In genomic region chr3:189744235-189744634, GRCh38 we compare ENCODE assay signal across 30 cellular contexts.
DNase-seq lines count a peak whose midpoint lies in the region; ATAC-seq and TF ChIP-seq lines count a peak whose summit lies in the region.
"Had no signal": no experiment of that assay in that cellular context is flagged by ENCODE, and none has a peak within 500 bp of the region (broad histone marks: within the 10 kb centered on the region; RNA-seq: fewer than 3 reads in every experiment).

No MANE protein-coding gene starts in this region.

- peak; percentile 3 for DNase-seq in activated CD8-positive, alpha-beta T cell treated with anti-CD3 and anti-CD28 coated beads for 36 hours
- no peak for DNase-seq in activated CD8-positive, alpha-beta T cell treated with anti-CD3 and anti-CD28 coated beads, Interleukin-2, amount 10 ng/mL, durations not matched to agents 7 days and 5 days
- DNase-seq in LNCaP clone FGC (ENCODE audit: low read depth) (no peak), endodermal cell (peak; percentile 57), NCI-H1417 treated with DMSO at 0.1 percent for 48 hours (lab: John Stamatoyannopoulos, UW) (no peak), HCEC 1CT (no peak), RPMI8226 (no peak)
- no peak for DNase-seq in stimulated activated naive CD8-positive, alpha-beta T cell treated with anti-CD3 and anti-CD28 coated beads, Interleukin-15, Interleukin-2, amounts not matched to agents 100 U/mL and 50 U/mL, for 24 hours
- DNase-seq: activated CD4-positive, CD25-positive, alpha-beta regulatory T cell treated with anti-CD3 and anti-CD28 coated beads, Interleukin-2, amount 50 U/mL, for 72 hours; activated CD8-positive, alpha-beta memory T cell treated with anti-CD3 and anti-CD28 coated beads for 24 hours; activated T-cell treated with anti-CD3 and anti-CD28 coated beads for 4 hours; amniotic stem cell; CD8-positive, alpha-beta T cell; HFFc6; hippocampal formation; IMR-90; mammary epithelial cell; NCI-H1048; NCI-H187; NCI-H2171 treated with DMSO at 0.1 percent for 48 hours; NCI-H510A treated with DMSO at 0.1 percent for 48 hours; upper lobe of right lung had no signal

- no peak for TF ChIP-seq CTCF in activated CD8-positive, alpha-beta T cell treated with anti-CD3 and anti-CD28 coated beads for 36 hours (IDR thresholded peaks at IDR 0.05)
- TF ChIP-seq CTCF in LNCaP clone FGC (IDR thresholded peaks at IDR 0.05; ENCODE audit: control insufficient read depth, extremely low read depth, insufficient read depth) (0 out of 2 replicates have a peak, but pooled peaks have one; percentile 8), endodermal cell (conservative IDR thresholded peaks at IDR 0.05) (peak; percentile 38)

- ATAC-seq in activated CD8-positive, alpha-beta T cell treated with anti-CD3 and anti-CD28 coated beads for 36 hours: no peak
- no peak for ATAC-seq in activated CD8-positive, alpha-beta T cell treated with anti-CD3 and anti-CD28 coated beads, Interleukin-2, amount 10 ng/mL, durations not matched to agents 7 days and 5 days
- no peak for ATAC-seq in stimulated activated naive CD8-positive, alpha-beta T cell treated with anti-CD3 and anti-CD28 coated beads, Interleukin-15, Interleukin-2, amounts not matched to agents 100 U/mL and 50 U/mL, for 24 hours
- ATAC-seq: A549; CD8-positive, alpha-beta T cell; gastroesophageal sphincter; stimulated activated effector memory CD8-positive, alpha-beta T cell treated with anti-CD3 and anti-CD28 coated beads, Interleukin-12 subunit alpha, Interleukin-12 subunit beta, amount 100 ng/mL, for 72 hours; upper lobe of right lung had no signal

- no peaks in the 10 kb centered on the region for H3K27me3 Mint-ChIP-seq in activated CD8-positive, alpha-beta T cell treated with anti-CD3 and anti-CD28 coated beads for 36 hours
- H3K27me3 Mint-ChIP-seq in activated CD8-positive, alpha-beta T cell treated with anti-CD3 and anti-CD28 coated beads, Interleukin-2, amount 10 ng/mL, durations not matched to agents 7 days and 5 days (ENCODE audit: low read depth): no peaks in the 10 kb centered on the region
- H3K27me3 Mint-ChIP-seq in endodermal cell (ENCODE audit: insufficient read depth): no peaks in the 10 kb centered on the region

- H3K36me3 Mint-ChIP-seq in activated CD8-positive, alpha-beta T cell treated with anti-CD3 and anti-CD28 coated beads for 36 hours (ENCODE audit: low read depth): no peaks in the 10 kb centered on the region
- no peaks in the 10 kb centered on the region for H3K36me3 Mint-ChIP-seq in activated CD8-positive, alpha-beta T cell treated with anti-CD3 and anti-CD28 coated beads, Interleukin-2, amount 10 ng/mL, durations not matched to agents 7 days and 5 days (ENCODE audit: low read depth)
- no peaks in the 10 kb centered on the region for H3K36me3 Mint-ChIP-seq in endodermal cell (ENCODE audit: low read depth)
- H3K36me3 Mint-ChIP-seq: CD8-positive, alpha-beta T cell; stimulated activated effector memory CD8-positive, alpha-beta T cell treated with anti-CD3 and anti-CD28 coated beads, Interleukin-12 subunit alpha, Interleukin-12 subunit beta, amount 100 ng/mL, for 72 hours had no signal

- no peak overlapping the region for H3K27ac ChIP-seq in endodermal cell (ENCODE audit: low read depth, low read length)
- H3K27ac ChIP-seq: A549, gastroesophageal sphincter, SK-N-MC, upper lobe of right lung had no signal

- H3K4me1 Mint-ChIP-seq in activated CD8-positive, alpha-beta T cell treated with anti-CD3 and anti-CD28 coated beads for 36 hours (ENCODE audit: low read depth): no peaks in the 10 kb centered on the region
- no peaks in the 10 kb centered on the region for H3K4me1 Mint-ChIP-seq in activated CD8-positive, alpha-beta T cell treated with anti-CD3 and anti-CD28 coated beads, Interleukin-2, amount 10 ng/mL, durations not matched to agents 7 days and 5 days (ENCODE audit: low read depth)
- H3K4me1 Mint-ChIP-seq in endodermal cell: no peaks in the 10 kb centered on the region
- H3K4me1 Mint-ChIP-seq: activated naive CD4-positive, alpha-beta T cell treated with anti-CD3 and anti-CD28 coated beads, Interleukin-2, amount 50 U/mL, for 24 hours; stimulated activated effector memory CD8-positive, alpha-beta T cell treated with anti-CD3 and anti-CD28 coated beads, Interleukin-12 subunit alpha, Interleukin-12 subunit beta, amount 100 ng/mL, for 72 hours had no signal

- no peaks in the 10 kb centered on the region for H3K4me1 ChIP-seq in endodermal cell (ENCODE audit: control insufficient read depth, insufficient read depth, low read length)
- H3K4me1 ChIP-seq: A549, gastroesophageal sphincter, upper lobe of right lung had no signal

- 92 to 100% methylated on average over 1 to 5 of the region's 5 CpGs for WGBS in endodermal cell (ENCODE audit: insufficient coverage in 1 of 2, insufficient read length in 1 of 2), 2 experiments

- intact Hi-C loops in activated CD8-positive, alpha-beta T cell treated with anti-CD3 and anti-CD28 coated beads for 36 hours (cut with micrococcal nuclease): no loop called here

- H3K9me3 ChIP-seq in endodermal cell (ENCODE audit: control insufficient read depth, low read length): peaks cover 22% of the 10 kb centered on the region
- H3K9me3 ChIP-seq: upper lobe of right lung had no signal

- no peaks in the 10 kb centered on the region for H3K36me3 ChIP-seq in endodermal cell (ENCODE audit: control insufficient read depth, insufficient read depth, low read length)
- H3K36me3 ChIP-seq: gastroesophageal sphincter, upper lobe of right lung had no signal

- CTCF ChIA-PET in activated CD8-positive, alpha-beta T cell treated with anti-CD3 and anti-CD28 coated beads for 36 hours (lab: Charles Lee): no interaction called here
- CTCF ChIA-PET in activated CD8-positive, alpha-beta T cell treated with anti-CD3 and anti-CD28 coated beads, Interleukin-2, amount 10 ng/mL, durations not matched to agents 7 days and 5 days (lab: Charles Lee): no interaction called here

- H3K9ac ChIP-seq in endodermal cell (ENCODE audit: extremely low read depth, low read length, poor library complexity, severe bottlenecking): no peak overlapping the region

- POLR2A ChIA-PET in activated CD8-positive, alpha-beta T cell treated with anti-CD3 and anti-CD28 coated beads for 36 hours (lab: Charles Lee): no interaction called here
- POLR2A ChIA-PET in activated CD8-positive, alpha-beta T cell treated with anti-CD3 and anti-CD28 coated beads, Interleukin-2, amount 10 ng/mL, durations not matched to agents 7 days and 5 days (lab: Charles Lee): no interaction called here

- no peaks in the 10 kb centered on the region for H3K27me3 ChIP-seq in endodermal cell (ENCODE audit: control insufficient read depth, insufficient read depth, low read length, poor library complexity, severe bottlenecking)
- H3K27me3 ChIP-seq: gastroesophageal sphincter, upper lobe of right lung had no signal

- no peak overlapping the region for H3K4me3 ChIP-seq in LNCaP clone FGC (ENCODE audit: low read depth, low read length)
- H3K4me3 ChIP-seq in endodermal cell (ENCODE audit: low read length): no peak overlapping the region
- H3K4me3 ChIP-seq: A549, gastroesophageal sphincter, SK-N-MC, upper lobe of right lung had no signal

- peaks cover 16% of the 10 kb centered on the region for H3K9me3 Mint-ChIP-seq in activated CD8-positive, alpha-beta T cell treated with anti-CD3 and anti-CD28 coated beads for 36 hours
- peaks cover 8% of the 10 kb centered on the region for H3K9me3 Mint-ChIP-seq in activated CD8-positive, alpha-beta T cell treated with anti-CD3 and anti-CD28 coated beads, Interleukin-2, amount 10 ng/mL, durations not matched to agents 7 days and 5 days (ENCODE audit: insufficient read depth)
- H3K9me3 Mint-ChIP-seq in endodermal cell: peaks cover 11% of the 10 kb centered on the region

- H3K4me3 Mint-ChIP-seq in activated CD8-positive, alpha-beta T cell treated with anti-CD3 and anti-CD28 coated beads for 36 hours: no peak overlapping the region
- no peak overlapping the region for H3K4me3 Mint-ChIP-seq in activated CD8-positive, alpha-beta T cell treated with anti-CD3 and anti-CD28 coated beads, Interleukin-2, amount 10 ng/mL, durations not matched to agents 7 days and 5 days
- H3K4me3 Mint-ChIP-seq in endodermal cell: no peak overlapping the region
- H3K4me3 Mint-ChIP-seq: activated naive CD4-positive, alpha-beta T cell treated with anti-CD3 and anti-CD28 coated beads, Interleukin-2, amount 50 U/mL, for 24 hours; CD8-positive, alpha-beta T cell; HFFc6; nephron; stimulated activated effector memory CD8-positive, alpha-beta T cell treated with anti-CD3 and anti-CD28 coated beads, Interleukin-12 subunit alpha, Interleukin-12 subunit beta, amount 100 ng/mL, for 72 hours; T-helper 1 cell treated with Interleukin-12 subunit alpha and Interleukin-12 subunit beta and Interleukin-4 antibody, amounts not matched to agents 30 μg/mL and 1 μg/mL, for 36 hours had no signal

- H3K27ac Mint-ChIP-seq in activated CD8-positive, alpha-beta T cell treated with anti-CD3 and anti-CD28 coated beads for 36 hours: no peak overlapping the region
- no peak overlapping the region for H3K27ac Mint-ChIP-seq in activated CD8-positive, alpha-beta T cell treated with anti-CD3 and anti-CD28 coated beads, Interleukin-2, amount 10 ng/mL, durations not matched to agents 7 days and 5 days
- H3K27ac Mint-ChIP-seq in endodermal cell: no peak overlapping the region
- H3K27ac Mint-ChIP-seq: activated naive CD4-positive, alpha-beta T cell treated with anti-CD3 and anti-CD28 coated beads, Interleukin-2, amount 50 U/mL, for 24 hours; activated T-helper 2 cell treated with anti-CD3 and anti-CD28 coated beads, Interferon-gamma antibody, Interleukin-2, Interleukin-4, amounts not matched to agents 10 μg/mL and 5 μg/mL and 100 μg/mL, durations not matched to agents 14 hours and 24 hours and 36 hours; CD8-positive, alpha-beta T cell; HFFc6; nephron; stimulated activated effector memory CD8-positive, alpha-beta T cell treated with anti-CD3 and anti-CD28 coated beads, Interleukin-12 subunit alpha, Interleukin-12 subunit beta, amount 100 ng/mL, for 72 hours; T-helper 1 cell treated with Interleukin-12 subunit alpha and Interleukin-12 subunit beta and Interleukin-4 antibody, amounts not matched to agents 30 μg/mL and 1 μg/mL, for 36 hours had no signal

Comparison
In these comparisons a context has a peak if more than half of its experiments do, and no peak if none do; other contexts are left out.
1. DNase-seq: peak in activated CD8-positive, alpha-beta T cell treated with anti-CD3 and anti-CD28 coated beads for 36 hours (single experiment) and endodermal cell (single experiment); none in activated CD8-positive, alpha-beta T cell treated with anti-CD3 and anti-CD28 coated beads, Interleukin-2, amount 10 ng/mL, durations not matched to agents 7 days and 5 days (single experiment), LNCaP clone FGC (single experiment), NCI-H1417 treated with DMSO at 0.1 percent for 48 hours (single experiment), HCEC 1CT (single experiment), RPMI8226 (single experiment) and stimulated activated naive CD8-positive, alpha-beta T cell treated with anti-CD3 and anti-CD28 coated beads, Interleukin-15, Interleukin-2, amounts not matched to agents 100 U/mL and 50 U/mL, for 24 hours (single experiment).